In the genomic region with DNA sequence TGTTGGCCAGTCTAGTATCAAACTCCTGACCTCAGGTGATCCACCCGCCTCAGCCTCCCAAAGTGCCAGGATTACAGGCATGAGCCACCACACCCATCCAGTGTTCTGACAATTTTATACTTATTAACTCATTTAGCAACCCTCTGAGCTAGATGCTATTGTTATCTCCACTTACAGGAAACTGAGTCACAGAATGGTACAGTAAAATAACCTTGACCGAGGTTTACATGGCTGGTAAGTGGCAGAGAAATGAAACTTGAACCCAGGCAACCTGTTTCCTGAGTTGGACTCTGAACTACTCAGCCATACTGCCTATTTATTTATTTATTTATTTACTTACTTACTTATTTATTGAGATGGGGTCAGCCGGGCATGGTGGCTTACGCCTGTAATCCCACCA, we compare ENCODE assay signal across 39 cellular contexts. TPM values are rescaled to one million over a fixed set of nuclear protein-coding genes. Genes with fewer than 3 reads are reported as not detected.
"Had no signal": no experiment of that assay in that cellular context is flagged by ENCODE, and none has a peak within 500 bp of the region (broad histone marks: within the 10 kb centered on the region; RNA-seq: fewer than 3 reads in every experiment).

No MANE protein-coding gene starts in this region.

- DNase-seq: activated B cell treated with CpG ODN at 0.5 μM for 24 hours; activated CD4-positive, alpha-beta memory T cell treated with anti-CD3 and anti-CD28 coated beads, Interleukin-2, amount 10 ng/mL, durations not matched to agents 7 days and 5 days; activated CD4-positive, alpha-beta T cell treated with anti-CD3 and anti-CD28 coated beads for 48 hours; activated CD4-positive, alpha-beta T cell treated with anti-CD3 and anti-CD28 coated beads, Interleukin-2, amount 10 ng/mL, durations not matched to agents 7 days and 5 days; activated CD4-positive, alpha-beta T cell treated with anti-CD3 and anti-CD28 coated beads, Interleukin-2, amount 50 U/mL, for 48 hours; activated CD4-positive, CD25-positive, alpha-beta regulatory T cell treated with anti-CD3 and anti-CD28 coated beads, Interleukin-2, amount 50 U/mL, for 72 hours; activated CD8-positive, alpha-beta memory T cell treated with anti-CD3 and anti-CD28 coated beads for 24 hours; activated CD8-positive, alpha-beta memory T cell treated with anti-CD3 and anti-CD28 coated beads, Interleukin-2, amount 10 ng/mL, durations not matched to agents 7 days and 5 days; activated CD8-positive, alpha-beta memory T cell treated with anti-CD3 and anti-CD28 coated beads, Interleukin-2, amount 50 U/mL, for 48 hours; activated CD8-positive, alpha-beta T cell treated with anti-CD3 and anti-CD28 coated beads, Interleukin-2, amount 10 ng/mL, durations not matched to agents 7 days and 5 days; activated effector memory CD4-positive, alpha-beta T cell treated with Interleukin-2 at 50 U/mL for 16 hours; activated gamma-delta T cell; activated naive CD4-positive, alpha-beta T cell treated with anti-CD3 and anti-CD28 coated beads, Interleukin-2, amount 10 ng/mL, durations not matched to agents 7 days and 5 days; activated naive CD4-positive, alpha-beta T cell treated with Interleukin-2 at 50 U/mL for 16 hours; activated naive CD8-positive, alpha-beta T cell treated with anti-CD3 and anti-CD28 coated beads, Interleukin-2, amount 10 ng/mL, durations not matched to agents 7 days and 5 days; activated naive CD8-positive, alpha-beta T cell treated with anti-CD3 and anti-CD28 coated beads, Interleukin-2, amount 50 U/mL, for 24 hours; activated T-cell treated with anti-CD3 and anti-CD28 coated beads, Interleukin-2, amount 50 U/mL, for 24 hours; activated T-cell treated with anti-CD3 and anti-CD28 coated beads, Interleukin-2, amount 50 U/mL, for 48 hours; amygdala; anterior cingulate cortex; caudate nucleus; cerebellar nuclear complex; T-helper 1 cell; T-helper 2 cell; T-helper 9 cell had no signal

- H3K9me3 ChIP-seq: ascending aorta had no signal

- H3K36me3 ChIP-seq: ascending aorta, cardiac muscle cell had no signal

- ATAC-seq: activated CD8-positive, alpha-beta memory T cell treated with anti-CD3 and anti-CD28 coated beads, Interleukin-2, amount 10 ng/mL, durations not matched to agents 7 days and 5 days; activated CD8-positive, alpha-beta T cell treated with anti-CD3 and anti-CD28 coated beads, Interleukin-2, amount 10 ng/mL, durations not matched to agents 7 days and 5 days; activated naive CD8-positive, alpha-beta T cell treated with anti-CD3 and anti-CD28 coated beads, Interleukin-2, amount 50 U/mL, for 24 hours had no signal

- H3K27ac Mint-ChIP-seq: activated B cell treated with CpG ODN at 0.5 μM for 24 hours; activated CD4-positive, alpha-beta memory T cell treated with anti-CD3 and anti-CD28 coated beads, Interleukin-2, amount 10 ng/mL, durations not matched to agents 7 days and 5 days; activated CD8-positive, alpha-beta memory T cell treated with anti-CD3 and anti-CD28 coated beads, Interleukin-2, amount 10 ng/mL, durations not matched to agents 7 days and 5 days; activated CD8-positive, alpha-beta T cell treated with anti-CD3 and anti-CD28 coated beads, Interleukin-2, amount 10 ng/mL, durations not matched to agents 7 days and 5 days; activated naive CD4-positive, alpha-beta T cell treated with anti-CD3 and anti-CD28 coated beads, Interleukin-2, amount 10 ng/mL, durations not matched to agents 7 days and 5 days; activated naive CD4-positive, alpha-beta T cell treated with anti-CD3 and anti-CD28 coated beads, Interleukin-2, amount 50 U/mL, for 24 hours; activated naive CD8-positive, alpha-beta T cell; activated naive CD8-positive, alpha-beta T cell treated with anti-CD3 and anti-CD28 coated beads, Interleukin-2, amount 10 ng/mL, durations not matched to agents 7 days and 5 days; activated naive CD8-positive, alpha-beta T cell treated with anti-CD3 and anti-CD28 coated beads, Interleukin-2, amount 50 U/mL, for 24 hours; activated T-cell treated with anti-CD3 and anti-CD28 coated beads, Interleukin-2, amount 50 U/mL, for 24 hours; activated T-helper 2 cell treated with anti-CD3 and anti-CD28 coated beads, Interferon-gamma antibody, Interleukin-2, Interleukin-4, amounts not matched to agents 10 μg/mL and 5 μg/mL and 100 μg/mL, durations not matched to agents 14 hours and 24 hours and 36 hours; brain; T-helper 1 cell treated with Interleukin-12 subunit alpha and Interleukin-12 subunit beta and Interleukin-4 antibody, amounts not matched to agents 30 μg/mL and 1 μg/mL, for 36 hours; T-helper 2 cell treated with Interferon-gamma antibody and Interleukin-4, amounts not matched to agents 5 μg/mL and 100 μg/mL, for 36 hours had no signal

- H3K4me3 ChIP-seq: ascending aorta, cardiac muscle cell had no signal

- H3K4me3 Mint-ChIP-seq: activated B cell treated with CpG ODN at 0.5 μM for 24 hours; activated CD4-positive, alpha-beta memory T cell treated with anti-CD3 and anti-CD28 coated beads, Interleukin-2, amount 10 ng/mL, durations not matched to agents 7 days and 5 days; activated CD4-positive, alpha-beta T cell treated with anti-CD3 and anti-CD28 coated beads, Interleukin-2, amount 10 ng/mL, durations not matched to agents 7 days and 5 days; activated CD8-positive, alpha-beta memory T cell treated with anti-CD3 and anti-CD28 coated beads, Interleukin-2, amount 10 ng/mL, durations not matched to agents 7 days and 5 days; activated CD8-positive, alpha-beta T cell treated with anti-CD3 and anti-CD28 coated beads, Interleukin-2, amount 10 ng/mL, durations not matched to agents 7 days and 5 days; activated naive CD4-positive, alpha-beta T cell treated with anti-CD3 and anti-CD28 coated beads, Interleukin-2, amount 10 ng/mL, durations not matched to agents 7 days and 5 days; activated naive CD4-positive, alpha-beta T cell treated with anti-CD3 and anti-CD28 coated beads, Interleukin-2, amount 50 U/mL, for 24 hours; activated naive CD8-positive, alpha-beta T cell; activated naive CD8-positive, alpha-beta T cell treated with anti-CD3 and anti-CD28 coated beads, Interleukin-2, amount 10 ng/mL, durations not matched to agents 7 days and 5 days; activated naive CD8-positive, alpha-beta T cell treated with anti-CD3 and anti-CD28 coated beads, Interleukin-2, amount 50 U/mL, for 24 hours; activated T-cell treated with anti-CD3 and anti-CD28 coated beads, Interleukin-2, amount 50 U/mL, for 24 hours; brain; central memory CD8-positive, alpha-beta T cell; T-helper 1 cell treated with Interleukin-12 subunit alpha and Interleukin-12 subunit beta and Interleukin-4 antibody, amounts not matched to agents 30 μg/mL and 1 μg/mL, for 36 hours; T-helper 2 cell treated with Interferon-gamma antibody and Interleukin-4, amounts not matched to agents 5 μg/mL and 100 μg/mL, for 36 hours had no signal

- H3K4me1 Mint-ChIP-seq: activated B cell treated with CpG ODN at 0.5 μM for 24 hours; activated naive CD4-positive, alpha-beta T cell treated with anti-CD3 and anti-CD28 coated beads, Interleukin-2, amount 50 U/mL, for 24 hours; brain; central memory CD8-positive, alpha-beta T cell had no signal

- FAIRE-seq: bronchial epithelial cell, TTC549 had no signal

- H3K27ac ChIP-seq: ascending aorta, cardiac muscle cell, VCaP had no signal

- H3K9me3 Mint-ChIP-seq: activated B cell treated with CpG ODN at 0.5 μM for 24 hours; activated CD4-positive, alpha-beta T cell treated with anti-CD3 and anti-CD28 coated beads, Interleukin-2, amount 10 ng/mL, durations not matched to agents 7 days and 5 days; activated naive CD4-positive, alpha-beta T cell treated with anti-CD3 and anti-CD28 coated beads, Interleukin-2, amount 10 ng/mL, durations not matched to agents 7 days and 5 days; activated naive CD4-positive, alpha-beta T cell treated with anti-CD3 and anti-CD28 coated beads, Interleukin-2, amount 50 U/mL, for 24 hours; activated naive CD8-positive, alpha-beta T cell treated with anti-CD3 and anti-CD28 coated beads, Interleukin-2, amount 10 ng/mL, durations not matched to agents 7 days and 5 days; activated naive CD8-positive, alpha-beta T cell treated with anti-CD3 and anti-CD28 coated beads, Interleukin-2, amount 50 U/mL, for 24 hours; activated T-cell treated with anti-CD3 and anti-CD28 coated beads, Interleukin-2, amount 50 U/mL, for 24 hours; activated T-helper 2 cell treated with anti-CD3 and anti-CD28 coated beads, Interferon-gamma antibody, Interleukin-2, Interleukin-4, amounts not matched to agents 10 μg/mL and 5 μg/mL and 100 μg/mL, durations not matched to agents 14 hours and 24 hours and 36 hours; central memory CD8-positive, alpha-beta T cell; T-helper 1 cell treated with Interleukin-12 subunit alpha and Interleukin-12 subunit beta and Interleukin-4 antibody, amounts not matched to agents 30 μg/mL and 1 μg/mL, for 36 hours; T-helper 2 cell treated with Interferon-gamma antibody and Interleukin-4, amounts not matched to agents 5 μg/mL and 100 μg/mL, for 36 hours had no signal

- H3K36me3 Mint-ChIP-seq: activated CD8-positive, alpha-beta memory T cell treated with anti-CD3 and anti-CD28 coated beads, Interleukin-2, amount 10 ng/mL, durations not matched to agents 7 days and 5 days; activated naive CD4-positive, alpha-beta T cell treated with anti-CD3 and anti-CD28 coated beads, Interleukin-2, amount 10 ng/mL, durations not matched to agents 7 days and 5 days; activated naive CD4-positive, alpha-beta T cell treated with anti-CD3 and anti-CD28 coated beads, Interleukin-2, amount 50 U/mL, for 24 hours; activated naive CD8-positive, alpha-beta T cell; activated naive CD8-positive, alpha-beta T cell treated with anti-CD3 and anti-CD28 coated beads, Interleukin-2, amount 10 ng/mL, durations not matched to agents 7 days and 5 days; brain had no signal

- H3K27me3 ChIP-seq: ascending aorta had no signal

- H3K4me1 ChIP-seq: ascending aorta had no signal

RNA-seq across cellular contexts. Expression of gene SIGLEC1, which starts 6.6 kb away (rescaled TPM):
- total RNA-seq: activated B cell treated with CpG ODN at 0.5 μM for 24 hours; activated CD4-positive, alpha-beta T cell treated with anti-CD3 and anti-CD28 coated beads, Interleukin-2, amount 10 ng/mL, durations not matched to agents 7 days and 5 days; activated CD8-positive, alpha-beta memory T cell treated with anti-CD3 and anti-CD28 coated beads, Interleukin-2, amount 10 ng/mL, durations not matched to agents 7 days and 5 days; activated CD8-positive, alpha-beta T cell treated with anti-CD3 and anti-CD28 coated beads, Interleukin-2, amount 10 ng/mL, durations not matched to agents 7 days and 5 days; activated T-helper 2 cell treated with anti-CD3 and anti-CD28 coated beads, Interferon-gamma antibody, Interleukin-2, Interleukin-4, amounts not matched to agents 10 μg/mL and 5 μg/mL and 100 μg/mL, durations not matched to agents 14 hours and 24 hours and 36 hours; bronchial epithelial cell; cardiac muscle cell; chondrocyte had no signal
- polyA plus RNA-seq: cardiac muscle cell had no signal

RNA-seq across cellular contexts. Expression of gene HSPA12B, which starts 13.4 kb away (rescaled TPM):
- total RNA-seq: activated B cell treated with CpG ODN at 0.5 μM for 24 hours; activated CD4-positive, alpha-beta T cell treated with anti-CD3 and anti-CD28 coated beads, Interleukin-2, amount 10 ng/mL, durations not matched to agents 7 days and 5 days; activated CD8-positive, alpha-beta memory T cell treated with anti-CD3 and anti-CD28 coated beads, Interleukin-2, amount 10 ng/mL, durations not matched to agents 7 days and 5 days; activated CD8-positive, alpha-beta T cell treated with anti-CD3 and anti-CD28 coated beads, Interleukin-2, amount 10 ng/mL, durations not matched to agents 7 days and 5 days; activated naive CD8-positive, alpha-beta T cell treated with anti-CD3 and anti-CD28 coated beads, Interleukin-2, amount 10 ng/mL, durations not matched to agents 7 days and 5 days; bronchial epithelial cell had no signal
- polyA plus RNA-seq: cardiac muscle cell had no signal

RNA-seq across cellular contexts. Expression of gene ADAM33, which starts 37.2 kb away (rescaled TPM):
- total RNA-seq: activated B cell treated with CpG ODN at 0.5 μM for 24 hours; activated CD4-positive, alpha-beta memory T cell treated with anti-CD3 and anti-CD28 coated beads, Interleukin-2, amount 10 ng/mL, durations not matched to agents 7 days and 5 days; activated CD4-positive, alpha-beta T cell treated with anti-CD3 and anti-CD28 coated beads, Interleukin-2, amount 10 ng/mL, durations not matched to agents 7 days and 5 days; activated CD8-positive, alpha-beta memory T cell treated with anti-CD3 and anti-CD28 coated beads, Interleukin-2, amount 10 ng/mL, durations not matched to agents 7 days and 5 days; activated CD8-positive, alpha-beta T cell treated with anti-CD3 and anti-CD28 coated beads, Interleukin-2, amount 10 ng/mL, durations not matched to agents 7 days and 5 days; activated naive CD8-positive, alpha-beta T cell treated with anti-CD3 and anti-CD28 coated beads, Interleukin-2, amount 10 ng/mL, durations not matched to agents 7 days and 5 days; activated T-helper 2 cell treated with anti-CD3 and anti-CD28 coated beads, Interferon-gamma antibody, Interleukin-2, Interleukin-4, amounts not matched to agents 10 μg/mL and 5 μg/mL and 100 μg/mL, durations not matched to agents 14 hours and 24 hours and 36 hours had no signal

RNA-seq across cellular contexts. Expression of gene GFRA4, which starts 55.8 kb away (rescaled TPM):
- total RNA-seq: activated B cell treated with CpG ODN at 0.5 μM for 24 hours; activated CD4-positive, alpha-beta memory T cell treated with anti-CD3 and anti-CD28 coated beads, Interleukin-2, amount 10 ng/mL, durations not matched to agents 7 days and 5 days; activated CD4-positive, alpha-beta T cell treated with anti-CD3 and anti-CD28 coated beads, Interleukin-2, amount 10 ng/mL, durations not matched to agents 7 days and 5 days; activated CD8-positive, alpha-beta memory T cell treated with anti-CD3 and anti-CD28 coated beads, Interleukin-2, amount 10 ng/mL, durations not matched to agents 7 days and 5 days; activated CD8-positive, alpha-beta T cell treated with anti-CD3 and anti-CD28 coated beads, Interleukin-2, amount 10 ng/mL, durations not matched to agents 7 days and 5 days; activated naive CD8-positive, alpha-beta T cell treated with anti-CD3 and anti-CD28 coated beads, Interleukin-2, amount 10 ng/mL, durations not matched to agents 7 days and 5 days; activated T-helper 2 cell treated with anti-CD3 and anti-CD28 coated beads, Interferon-gamma antibody, Interleukin-2, Interleukin-4, amounts not matched to agents 10 μg/mL and 5 μg/mL and 100 μg/mL, durations not matched to agents 14 hours and 24 hours and 36 hours; ascending aorta; bronchial epithelial cell; cardiac muscle cell; chondrocyte had no signal
- polyA plus RNA-seq: adipose tissue, cardiac muscle cell had no signal
